In genomic region chr4:26772096-26772495, GRCh38 we compare ENCODE assay signal across 27 cellular contexts.
DNase-seq lines count a peak whose midpoint lies in the region; ATAC-seq, FAIRE-seq and TF ChIP-seq lines count a peak whose summit lies in the region.
"Had no signal": no experiment of that assay in that cellular context is flagged by ENCODE, and none has a peak within 500 bp of the region (broad histone marks: within the 10 kb centered on the region; RNA-seq: fewer than 3 reads in every experiment).

No MANE protein-coding gene starts in this region.

- intact Hi-C loops in cardiac septum (cut with DNase I): no loop called here
- intact Hi-C loops in left colon (cut with DNase I, micrococcal nuclease): no loop called here

- WGBS in lung, 2 donors: 83 to 90% methylated on average over 2 of the region's 2 CpGs

- H3K4me1 ChIP-seq in BLaER1 (peaks cover 14% of the 10 kb centered on the region), lung (ENCODE audit: control insufficient read depth in 2 of 2, insufficient read depth in 2 of 2, low read length in 2 of 2) (no peaks in the 10 kb centered on the region)
- H3K4me1 ChIP-seq: SJSA1 had no signal

- H3K27me3 ChIP-seq in BLaER1: no peaks in the 10 kb centered on the region
- H3K27me3 ChIP-seq in lung (ENCODE audit: control insufficient read depth, insufficient read depth): no peaks in the 10 kb centered on the region
- H3K27me3 ChIP-seq: SJSA1 had no signal

- ATAC-seq in lung (ENCODE audit: insufficient read depth, low FRiP score) (peak; percentile 27), left colon (no peak)
- ATAC-seq: K562, T-cell had no signal

- H3K27ac ChIP-seq in BLaER1: no peak overlapping the region
- no peak overlapping the region for H3K27ac ChIP-seq in lung (ENCODE audit: low read depth in 1 of 2, low read length in 1 of 2)
- H3K27ac ChIP-seq: SJSA1 had no signal

- no peak overlapping the region for H3K9ac ChIP-seq in BLaER1

- H3K4me3 ChIP-seq in BLaER1: no peak overlapping the region
- no peak overlapping the region for H3K4me3 ChIP-seq in lung
- H3K4me3 ChIP-seq: HAP-1, K562, SJSA1 had no signal

- DNase-seq in D341Med (ENCODE audit: low spot score) (peak; percentile 55), NCI-H446 treated with DMSO at 0.1 percent for 48 hours (lab: John Stamatoyannopoulos, UW) (peak; percentile 48), lung (ENCODE audit: low spot score) (no peak), cardiac septum (ENCODE audit: low spot score) (no peak), left colon (no peak), D721Med (ENCODE audit: insufficient read length, low spot score) (no peak)
- DNase-seq: CD4-positive, CD25-positive, alpha-beta regulatory T cell; DND-41; GOT3; HFFc6; MV-4-11; NCI-H1417 treated with DMSO at 0.1 percent for 48 hours; NCI-H1694 treated with DMSO at 0.1 percent for 48 hours; NCI-H2081 treated with DMSO at 0.1 percent for 48 hours; NCI-H2171; NCI-H226; NCI-H510A treated with DMSO at 0.1 percent for 48 hours; NK-92 treated with Interleukin-12 subunit alpha and Interleukin-12 subunit beta, amount 100 ng/mL, for 24 hours; Right ventricle myocardium superior; RPMI8226; T-cell had no signal

- peak overlapping the region; percentile 29; the same call in 1 of the 2 replicates for H3K4me2 ChIP-seq in BLaER1

- H4K20me1 ChIP-seq in BLaER1: no peaks in the 10 kb centered on the region

- H3K36me3 ChIP-seq in BLaER1 (peaks cover 8% of the 10 kb centered on the region; the same call in 1 of the 2 replicates), lung (ENCODE audit: control insufficient read depth in 2 of 2, insufficient read depth in 2 of 2, low read length in 2 of 2) (peaks cover 2% of the 10 kb centered on the region in 2 donors)
- H3K36me3 ChIP-seq: HAP-1, SJSA1 had no signal

- no peak for TF ChIP-seq CTCF in lung (IDR thresholded peaks at IDR 0.05; ENCODE audit: control extremely low read depth, extremely low read depth)
- no peak for TF ChIP-seq CTCF in D721Med (IDR thresholded peaks at IDR 0.05; ENCODE audit: insufficient read depth, missing control alignments)

- FAIRE-seq in D721Med (lab: Jason Lieb, UNC): no peak
- FAIRE-seq: GM12892, HTR-8/SVneo, K562 had no signal

- H3K9me3 ChIP-seq in BLaER1 (peaks cover 26% of the 10 kb centered on the region), lung (ENCODE audit: control insufficient read depth in 2 of 2, insufficient read depth in 1 of 2, low read length in 1 of 2) (no peaks in the 10 kb centered on the region)
- H3K9me3 ChIP-seq: SJSA1 had no signal

Comparison
In these comparisons a context has a peak if more than half of its experiments do, and no peak if none do; other contexts are left out.
1. DNase-seq: peak in D341Med (single experiment) and NCI-H446 treated with DMSO at 0.1 percent for 48 hours (single experiment); none in lung (single experiment), cardiac septum (single experiment), left colon (0 of 2) and D721Med (single experiment).